In genomic region chrX:9466115-9466495, GRCh38 we compare ENCODE assay signal across 9 cellular contexts. TPM values are rescaled to one million over a fixed set of nuclear protein-coding genes. Genes with fewer than 3 reads are reported as not detected.
DNase-seq lines count a peak whose midpoint lies in the region; ATAC-seq, FAIRE-seq and TF ChIP-seq lines count a peak whose summit lies in the region.
"Had no signal": no experiment of that assay in that cellular context is flagged by ENCODE, and none has a peak within 500 bp of the region (broad histone marks: within the 10 kb centered on the region; RNA-seq: fewer than 3 reads in every experiment).

No MANE protein-coding gene starts in this region.

- no peaks in the 10 kb centered on the region for H3K9me3 Mint-ChIP-seq in astrocyte (ENCODE audit: unreplicated experiment)

- H3K79me2 ChIP-seq in astrocyte (ENCODE audit: insufficient read depth, low read length): peaks cover 35% of the 10 kb centered on the region

- peak overlapping the region; percentile 58 for H3K4me3 ChIP-seq in astrocyte (ENCODE audit: insufficient read depth, low read depth, low read length)
- peak overlapping the region; percentile 73 for H3K4me3 ChIP-seq in iPS-18a (ENCODE audit: low read length)
- peak overlapping the region; percentile 51 to 63 (median 63) for H3K4me3 ChIP-seq in skeletal muscle tissue (ENCODE audit: low read length in 3 of 3)

- H3K9me3 ChIP-seq in astrocyte (ENCODE audit: insufficient read depth, low read depth, low read length) (no peaks in the 10 kb centered on the region), iPS-18a (ENCODE audit: control insufficient read depth, low read depth, low read length) (no peaks in the 10 kb centered on the region), skeletal muscle tissue (ENCODE audit: control insufficient read depth in 3 of 3, low read length in 3 of 3) (no peaks in the 10 kb centered on the region)

- no peak for TF ChIP-seq CTCF in astrocyte (IDR thresholded peaks at IDR 0.05; ENCODE audit: insufficient read depth, low read depth, low read length)

- FAIRE-seq in astrocyte (lab: Jason Lieb, UNC): no peak
- FAIRE-seq: G401.6 had no signal

- H3K27me3 ChIP-seq in astrocyte (ENCODE audit: insufficient read depth, low read length) (no peaks in the 10 kb centered on the region), iPS-18a (ENCODE audit: control insufficient read depth, insufficient read depth, low read length) (peaks cover 23% of the 10 kb centered on the region), skeletal muscle tissue (ENCODE audit: control insufficient read depth in 3 of 3, insufficient read depth in 3 of 3, low read length in 3 of 3) (no peaks in the 10 kb centered on the region)

- H3K36me3 Mint-ChIP-seq in astrocyte (ENCODE audit: low read depth, unreplicated experiment): no peaks in the 10 kb centered on the region

- H3K27ac Mint-ChIP-seq in astrocyte (ENCODE audit: unreplicated experiment): peak overlapping the region; percentile 18

- H2AFZ ChIP-seq in astrocyte (ENCODE audit: low read depth, low read length): no peak overlapping the region

- peaks cover 19% of the 10 kb centered on the region for H4K20me1 ChIP-seq in astrocyte (ENCODE audit: insufficient read depth, low read length)

- H3K4me1 ChIP-seq in astrocyte (ENCODE audit: insufficient read depth, low read length) (peaks cover 19% of the 10 kb centered on the region), iPS-18a (ENCODE audit: control insufficient read depth, low read depth, low read length) (peaks cover 35% of the 10 kb centered on the region), skeletal muscle tissue (ENCODE audit: control insufficient read depth in 3 of 3, insufficient read depth in 3 of 3, low read length in 3 of 3) (peaks cover 11 to 17% (median 14%) of the 10 kb centered on the region in 3 donors)

- peaks cover 9% of the 10 kb centered on the region for H3K4me1 Mint-ChIP-seq in astrocyte (ENCODE audit: low read depth, unreplicated experiment)

- no peaks in the 10 kb centered on the region for H3K36me3 ChIP-seq in astrocyte (ENCODE audit: insufficient read depth, low read length)
- peaks cover 1% of the 10 kb centered on the region for H3K36me3 ChIP-seq in iPS-18a (ENCODE audit: control insufficient read depth, low read depth, low read length)
- H3K36me3 ChIP-seq in skeletal muscle tissue (ENCODE audit: control insufficient read depth in 3 of 3, insufficient read depth in 3 of 3, low read length in 3 of 3): no peaks in the 10 kb centered on the region

- no peak for ATAC-seq in HG03520 (IDR thresholded peaks at IDR 0.05; ENCODE audit: unreplicated experiment)
- no peak for ATAC-seq in GM18861 (IDR thresholded peaks at IDR 0.05; ENCODE audit: unreplicated experiment)

- H3K27me3 Mint-ChIP-seq in astrocyte (ENCODE audit: low read depth, unreplicated experiment): no peaks in the 10 kb centered on the region

- peak overlapping the region; percentile 83 for H3K4me2 ChIP-seq in astrocyte (ENCODE audit: low read length)

- H3K4me3 Mint-ChIP-seq in astrocyte (ENCODE audit: unreplicated experiment): peak overlapping the region; percentile 87

- DNase-seq in NCI-H146 (lab: John Stamatoyannopoulos, UW) (peak; percentile 23), NCI-H146 treated with DMSO at 0.1 percent for 48 hours (lab: John Stamatoyannopoulos, UW; ENCODE audit: unreplicated experiment) (no peak), NCI-H1092 (lab: John Stamatoyannopoulos, UW) (peak; percentile 10), astrocyte (ENCODE audit: low read depth) (no peak)

- H3K9ac ChIP-seq in astrocyte (ENCODE audit: low read length): peak overlapping the region; percentile 73
- peak overlapping the region; percentile 68 for H3K9ac ChIP-seq in iPS-18a (ENCODE audit: low read length)
- H3K9ac ChIP-seq in skeletal muscle tissue (ENCODE audit: low read depth in 1 of 3, low read length in 3 of 3): peak overlapping the region; percentile 57 to 76 (median 67)

- no peak overlapping the region for H3K27ac ChIP-seq in astrocyte (ENCODE audit: low read depth, low read length)
- H3K27ac ChIP-seq in iPS-18a (ENCODE audit: low read length): no peak overlapping the region
- H3K27ac ChIP-seq in skeletal muscle tissue (ENCODE audit: low read depth, low read length): no peak overlapping the region

RNA-seq across cellular contexts. Expression of gene TBL1X, which starts 1.2 kb away (rescaled TPM):
- 22.3 and 26.4 TPM in 2 replicates for total RNA-seq in astrocyte
- 6.3 TPM for total RNA-seq in skeletal muscle tissue

Comparison
In these comparisons a context has a peak if more than half of its experiments do, and no peak if none do; other contexts are left out.
1. DNase-seq: peak in NCI-H146 (single experiment) and NCI-H1092 (single experiment); none in NCI-H146 treated with DMSO at 0.1 percent for 48 hours (single experiment) and astrocyte (single experiment).
2. Peak in every context shown above with its lines, with median percentiles within 50 percentile points of each other: H3K4me3 ChIP-seq and H3K9ac ChIP-seq.